ENCODE assay signal across 11 cellular contexts in the genomic region with DNA sequence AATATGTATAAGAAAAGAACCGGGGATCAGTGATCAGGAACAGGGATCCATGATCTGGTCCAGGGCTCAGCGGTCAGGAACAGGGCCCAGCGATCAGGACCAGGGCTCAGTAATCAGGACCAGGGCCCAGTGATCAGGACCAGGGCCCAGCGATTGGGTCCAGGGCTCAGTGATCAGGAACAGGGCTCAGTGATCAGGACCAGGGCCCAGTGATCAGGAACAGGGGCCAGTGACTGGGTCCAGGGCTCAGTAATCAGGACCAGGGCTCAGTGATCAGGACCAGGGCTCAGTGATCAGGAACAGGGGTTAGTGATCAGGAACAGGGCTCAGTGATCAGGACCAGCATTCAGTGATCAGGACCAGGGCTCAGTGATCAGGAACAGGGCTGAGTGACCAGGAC. TPM values are rescaled to one million over a fixed set of nuclear protein-coding genes. Genes with fewer than 3 reads are reported as not detected.
A peak's percentile ranks its signal among the peaks of the same experiment; 100 is the strongest.
DNase-seq lines count a peak whose midpoint lies in the region; ATAC-seq and TF ChIP-seq lines count a peak whose summit lies in the region.
"Had no signal": no experiment of that assay in that cellular context is flagged by ENCODE, and none has a peak within 500 bp of the region (broad histone marks: within the 10 kb centered on the region; RNA-seq: fewer than 3 reads in every experiment).

No MANE protein-coding gene starts in this region.

- no peak overlapping the region for H2AFZ ChIP-seq in OCI-LY3 (ENCODE audit: low read depth, low read length)

- H3K36me3 ChIP-seq in OCI-LY3 (replicated peaks; ENCODE audit: low read depth, low read length) (peaks cover 4% of the 10 kb centered on the region), WERI-Rb-1 (no peaks in the 10 kb centered on the region)
- H3K36me3 ChIP-seq: prostate gland, SJCRH30 had no signal

- peaks cover 16% of the 10 kb centered on the region for H3K79me2 ChIP-seq in OCI-LY3 (ENCODE audit: low read length)

- H3K9ac ChIP-seq in OCI-LY3 (ENCODE audit: low read length), result peak overlapping the region; percentile 72

- intact Hi-C loops in sciatic nerve (cut with DNase I), result no loop called here

- peaks cover 55% of the 10 kb centered on the region for H3K4me1 ChIP-seq in OCI-LY3 (ENCODE audit: low read length)
- no peaks in the 10 kb centered on the region for H3K4me1 ChIP-seq in foreskin keratinocyte
- H3K4me1 ChIP-seq: prostate gland, SJCRH30 had no signal

- H3K4me2 ChIP-seq in OCI-LY3 (ENCODE audit: low read length), result peak overlapping the region; percentile 30

- TF ChIP-seq CTCF in OCI-LY3 (IDR thresholded peaks at IDR 0.05; ENCODE audit: low read depth, low read length), result no peak
- TF ChIP-seq CTCF in foreskin keratinocyte (conservative IDR thresholded peaks at IDR 0.05), result no peak
- TF ChIP-seq CTCF in WERI-Rb-1 (IDR thresholded peaks at IDR 0.05; ENCODE audit: low read depth, low read length), result no peak

- H3K4me3 ChIP-seq in OCI-LY3 (ENCODE audit: low read length) (no peak overlapping the region; the same call in 1 of the 2 replicates), WERI-Rb-1 (ENCODE audit: low read depth, low read length) (no peak overlapping the region)
- H3K4me3 ChIP-seq: prostate gland, SJCRH30 had no signal

- H4K20me1 ChIP-seq in OCI-LY3 (ENCODE audit: insufficient read depth, low read length), result no peaks in the 10 kb centered on the region

- H3K27ac ChIP-seq in OCI-LY3 (ENCODE audit: low read length), result peak overlapping the region; percentile 87
- no peak overlapping the region for H3K27ac ChIP-seq in foreskin keratinocyte
- H3K27ac ChIP-seq in WERI-Rb-1, result no peak overlapping the region
- H3K27ac ChIP-seq: prostate gland, SJCRH30 had no signal

- H3K27me3 ChIP-seq in OCI-LY3 (ENCODE audit: low read depth, low read length), result no peaks in the 10 kb centered on the region
- H3K27me3 ChIP-seq in foreskin keratinocyte, result no peaks in the 10 kb centered on the region
- H3K27me3 ChIP-seq in WERI-Rb-1 (ENCODE audit: insufficient read depth, low read depth, severe bottlenecking), result no peaks in the 10 kb centered on the region
- H3K27me3 ChIP-seq: SJCRH30 had no signal

- no peak for DNase-seq in foreskin keratinocyte
- DNase-seq in sciatic nerve (ENCODE audit: low spot score), result peak; percentile 51
- no peak for DNase-seq in HPDE6-E6E7 (ENCODE audit: extremely low spot score)
- DNase-seq in WERI-Rb-1, result no peak
- no peak for DNase-seq in KG1 (lab: John Stamatoyannopoulos, UW)
- DNase-seq: activated CD4-positive, alpha-beta T cell treated with anti-CD3 and anti-CD28 coated beads for 4 hours; EL had no signal

- peaks cover 3% of the 10 kb centered on the region; the same call in 1 of the 2 replicates for H3K9me3 ChIP-seq in OCI-LY3 (ENCODE audit: insufficient read depth, low read length)
- H3K9me3 ChIP-seq in WERI-Rb-1 (ENCODE audit: severe bottlenecking), result no peaks in the 10 kb centered on the region
- H3K9me3 ChIP-seq: prostate gland, SJCRH30 had no signal

- peak; percentile 14 for ATAC-seq in GM18502 (IDR thresholded peaks at IDR 0.05; ENCODE audit: poor library complexity, unreplicated experiment)
- peak; percentile 61 for ATAC-seq in foreskin keratinocyte
- peak; percentile 76 for ATAC-seq in sciatic nerve

RNA-seq across cellular contexts. Expression of gene TMEM121, which starts 56.3 kb away (rescaled TPM):
- total RNA-seq in foreskin keratinocyte (0.53 and 1.3 TPM in 2 replicates), sciatic nerve (8.7 TPM)
- 0.76 and 1.6 TPM in 2 replicates for polyA plus RNA-seq in foreskin keratinocyte

Comparison
In these comparisons a context has a peak if more than half of its experiments do, and no peak if none do; other contexts are left out.
1. ATAC-seq: peak in every context shown above with its lines; median percentile 76 in sciatic nerve; 61 in foreskin keratinocyte; 14 in GM18502.